In the genomic region with DNA sequence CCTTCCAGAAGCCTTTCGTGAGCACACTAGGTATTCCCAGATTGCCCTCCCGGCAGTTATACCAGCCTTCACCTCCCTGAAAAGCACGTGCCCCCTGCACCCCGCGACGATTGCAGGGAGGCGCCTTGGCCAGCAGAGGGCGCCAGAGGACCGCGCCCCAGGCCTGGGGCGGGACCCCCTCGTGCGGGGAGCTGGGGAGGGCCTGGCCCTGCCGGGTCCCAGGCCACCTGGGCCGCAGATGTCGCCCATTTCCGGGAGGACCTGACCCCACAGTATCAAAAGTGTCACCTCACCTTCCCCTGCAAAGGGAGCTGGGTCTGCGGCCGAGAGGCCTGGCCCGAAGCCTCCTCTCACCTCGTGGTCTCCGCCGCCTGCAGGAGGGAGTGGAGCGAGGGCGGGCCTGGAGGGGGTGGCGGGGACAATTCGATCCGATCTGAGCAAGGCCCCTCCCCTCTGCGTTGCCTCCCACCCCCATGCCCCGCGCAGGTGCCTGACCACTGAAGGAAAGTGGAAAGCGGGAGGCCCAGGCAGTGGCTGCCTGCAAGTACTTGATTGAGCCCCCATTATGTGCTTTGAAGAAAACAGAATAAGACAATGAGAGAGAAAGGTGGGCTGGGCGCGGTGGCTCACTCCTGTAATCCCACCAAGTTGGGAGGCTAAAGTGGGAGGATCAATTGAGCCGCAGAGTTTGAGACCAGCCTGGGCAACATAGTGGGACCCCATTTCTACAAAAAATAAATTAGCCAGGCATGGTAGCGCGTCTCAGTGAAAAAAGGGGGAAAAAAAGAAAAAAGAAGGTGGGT, we compare ENCODE assay signal across 8 cellular contexts. TPM values are rescaled to one million over a fixed set of nuclear protein-coding genes. Genes with fewer than 3 reads are reported as not detected.
DNase-seq lines count a peak whose midpoint lies in the region; ATAC-seq and TF ChIP-seq lines count a peak whose summit lies in the region.

No MANE protein-coding gene starts in this region.

- H3K79me2 ChIP-seq in GM23338 (replicated peaks; ENCODE audit: insufficient read depth) = no peaks in the 10 kb centered on the region
- no peaks in the 10 kb centered on the region for H3K79me2 ChIP-seq in OCI-LY1 (ENCODE audit: insufficient read depth, low read length)

- peak overlapping the region; percentile 93; the same call in 1 of the 2 replicates for H2AFZ ChIP-seq in GM23338
- no peak overlapping the region for H2AFZ ChIP-seq in OCI-LY1 (ENCODE audit: low read length)

- peak overlapping the region; percentile 78 for H3K4me2 ChIP-seq in GM23338
- H3K4me2 ChIP-seq in OCI-LY1 (ENCODE audit: low read length) = peak overlapping the region; percentile 93

- peak; percentile 85 for TF ChIP-seq CTCF in AG09319 (IDR thresholded peaks at IDR 0.05; ENCODE audit: low read depth, low read length)
- peak; percentile 94 to 97 for TF ChIP-seq CTCF in GM23338 (conservative IDR thresholded peaks at IDR 0.05; ENCODE audit: low read depth in 2 of 2)
- TF ChIP-seq CTCF in OCI-LY1 (IDR thresholded peaks at IDR 0.05; ENCODE audit: low read length) = peak; percentile 99
- peak; percentile 99 for TF ChIP-seq CTCF in fibroblast of villous mesenchyme (IDR thresholded peaks at IDR 0.05; ENCODE audit: insufficient read depth, low read depth, low read length)
- TF ChIP-seq CTCF in neutrophil (IDR thresholded peaks at IDR 0.05) = peak; percentile 97

- peaks cover 38% of the 10 kb centered on the region for H3K4me1 Mint-ChIP-seq in GM23338

- H4K20me1 ChIP-seq in GM23338 (replicated peaks; ENCODE audit: insufficient read depth) = no peaks in the 10 kb centered on the region
- H4K20me1 ChIP-seq in OCI-LY1 (ENCODE audit: insufficient read depth, low read length) = no peaks in the 10 kb centered on the region

- peak overlapping the region; percentile 51; the same call in 1 of the 2 replicates for H3K9ac ChIP-seq in OCI-LY1 (ENCODE audit: low read length)

- H3K9me3 ChIP-seq in OCI-LY1 (ENCODE audit: low read length) (no peaks in the 10 kb centered on the region), neutrophil (no peaks in the 10 kb centered on the region)

- H3K27ac ChIP-seq in GM23338 (ENCODE audit: low read depth) = no peak overlapping the region
- H3K27ac ChIP-seq in OCI-LY1 (ENCODE audit: low read depth, low read length, poor library complexity, severe bottlenecking) = no peak overlapping the region
- H3K27ac ChIP-seq in neutrophil = no peak overlapping the region

- 0 out of 2 replicates have a peak, but pooled peaks cover 11% of the 10 kb centered on the region for H3F3A ChIP-seq in GM23338 (replicated peaks; ENCODE audit: low read depth)
- no peaks in the 10 kb centered on the region for H3F3A ChIP-seq in OCI-LY1 (ENCODE audit: insufficient read depth, low read length)

- H3K27ac Mint-ChIP-seq in GM23338 = no peak overlapping the region

- peak; percentile 60 for ATAC-seq in GM23338

- peaks cover 30% of the 10 kb centered on the region for H3K4me1 ChIP-seq in GM23338 (ENCODE audit: insufficient read depth)
- peaks cover 34% of the 10 kb centered on the region for H3K4me1 ChIP-seq in OCI-LY1 (ENCODE audit: insufficient read depth, low read length, severe bottlenecking)
- H3K4me1 ChIP-seq in neutrophil (ENCODE audit: control insufficient read depth in 1 of 2, insufficient read depth in 1 of 2, low read depth in 1 of 2, low read length in 1 of 2) = peaks cover 17 to 21% of the 10 kb centered on the region in 2 experiments

- H3K27me3 ChIP-seq in GM23338 (ENCODE audit: insufficient read depth) = peaks cover 41% of the 10 kb centered on the region
- H3K27me3 ChIP-seq in OCI-LY1 (ENCODE audit: insufficient read depth, low read length) = no peaks in the 10 kb centered on the region; the same call in 1 of the 2 replicates
- H3K27me3 ChIP-seq in neutrophil = peaks cover 55% of the 10 kb centered on the region

- DNase-seq in AG09319 (ENCODE audit: extremely low read depth, low read depth) (no peak), GM23338 (ENCODE audit: low spot score) (peak; percentile 85), fibroblast of villous mesenchyme (ENCODE audit: low read depth) (no peak), superior temporal gyrus (ENCODE audit: extremely low spot score) (peak; percentile 75), GF-D8 (lab: John Stamatoyannopoulos, UW) (no peak)
- DNase-seq in activated T-cell treated with anti-CD3 and anti-CD28 coated beads, Interleukin-2, amount 50 U/mL, for 48 hours = peak; percentile 81 to 82

- peaks cover 7% of the 10 kb centered on the region; the same call in 2 of the 3 replicates for H3K36me3 Mint-ChIP-seq in GM23338 (ENCODE audit: low read depth)

- peak overlapping the region; percentile 52; the same call in 2 of the 3 replicates for H3K4me3 Mint-ChIP-seq in GM23338

- H3K36me3 ChIP-seq in GM23338 (ENCODE audit: insufficient read depth) (no peaks in the 10 kb centered on the region), OCI-LY1 (ENCODE audit: insufficient read depth, low read length) (no peaks in the 10 kb centered on the region), neutrophil (no peaks in the 10 kb centered on the region)

- peaks cover 37% of the 10 kb centered on the region for H3K27me3 Mint-ChIP-seq in GM23338 (ENCODE audit: insufficient read depth, low read depth, poor library complexity)

- H3K9me2 ChIP-seq in GM23338 (ENCODE audit: insufficient read depth) (no peaks in the 10 kb centered on the region), OCI-LY1 (ENCODE audit: low read depth, low read length) (no peaks in the 10 kb centered on the region)

- peaks cover 3% of the 10 kb centered on the region; the same call in 1 of the 3 replicates for H3K9me3 Mint-ChIP-seq in GM23338

- peak overlapping the region; percentile 55 for H3K4me3 ChIP-seq in GM23338
- peak overlapping the region; percentile 51 for H3K4me3 ChIP-seq in OCI-LY1 (ENCODE audit: low read depth, low read length, poor library complexity, severe bottlenecking)
- peak overlapping the region; percentile 32 for H3K4me3 ChIP-seq in fibroblast of villous mesenchyme (ENCODE audit: low read depth, low read length)
- H3K4me3 ChIP-seq in neutrophil (ENCODE audit: low read depth in 1 of 2, low read length in 1 of 2) = no peak overlapping the region

TF ChIP-seq in GM23338, 12 proteins besides CTCF, POLR2A, EP300 and RAD21:
- TF ChIP-seq JUNB (IDR thresholded peaks at IDR 0.05; ENCODE audit: unreplicated experiment) (no peak), POLR2AphosphoS5 (IDR thresholded peaks at IDR 0.05; ENCODE audit: low read depth) (peak; percentile 55; the same call in 1 of the 2 replicates), CREB1 (CRISPR knock-in tag; IDR thresholded peaks at IDR 0.05; ENCODE audit: low read depth) (0 out of 2 replicates have a peak, but pooled peaks have one; percentile 32)

RNA-seq across cellular contexts. Expression of gene SNAI1, which starts 3.5 kb away (rescaled TPM):
- total RNA-seq in GM23338 (2014; rRNA removed; shearing (Covaris generic)) = 2.9 and 4.2 TPM in 2 replicates
- 7.9 and 8.4 TPM in 2 replicates for polyA plus RNA-seq in GM23338 (2016; fragmentation: Nextera tagmentation; extraction: Ambion mirVana)
- total RNA-seq in fibroblast of villous mesenchyme = 1.3 TPM in 2 replicates

RNA-seq across cellular contexts. Expression of gene RNF114, which starts 43.0 kb away (rescaled TPM):
- total RNA-seq in GM23338 (2014; rRNA removed; shearing (Covaris generic)) = 211 and 279 TPM in 2 replicates
- 153 and 155 TPM in 2 replicates for polyA plus RNA-seq in GM23338 (2016; fragmentation: Nextera tagmentation; extraction: Ambion mirVana)
- 44.1 and 57.0 TPM in 2 replicates for total RNA-seq in fibroblast of villous mesenchyme

Comparison
In these comparisons a context has a peak if more than half of its experiments do, and no peak if none do; other contexts are left out.
1. DNase-seq: peak in GM23338 (single experiment), activated T-cell treated with anti-CD3 and anti-CD28 coated beads, Interleukin-2, amount 50 U/mL, for 48 hours (2 of 2) and superior temporal gyrus (single experiment); none in AG09319 (single experiment), fibroblast of villous mesenchyme (single experiment) and GF-D8 (single experiment).
2. H3K4me3 ChIP-seq: peak in GM23338 (single experiment), OCI-LY1 (single experiment) and fibroblast of villous mesenchyme (single experiment); none in neutrophil (0 of 2).
3. Peak in every context shown above with its lines, with median percentiles within 50 percentile points of each other: CTCF ChIP-seq.